9 cellular contexts compared by ENCODE assay signal in genomic region chr1:53047737-53048344, GRCh38. TPM values are rescaled to one million over a fixed set of nuclear protein-coding genes. Genes with fewer than 3 reads are reported as not detected.
DNase-seq lines count a peak whose midpoint lies in the region; ATAC-seq and TF ChIP-seq lines count a peak whose summit lies in the region.
"Had no signal": no experiment of that assay in that cellular context is flagged by ENCODE, and none has a peak within 500 bp of the region (broad histone marks: within the 10 kb centered on the region; RNA-seq: fewer than 3 reads in every experiment).

No MANE protein-coding gene starts in this region.

- no peaks in the 10 kb centered on the region for H3K9me3 Mint-ChIP-seq in nephron

- TF ChIP-seq POLR2A in GM18505 (IDR thresholded peaks at IDR 0.05; ENCODE audit: borderline replicate concordance, extremely low read depth, insufficient read depth, insufficient read length), result no peak

- no peak overlapping the region for H2BK5ac ChIP-seq in mesendoderm (ENCODE audit: low read length)

- H2BK120ac ChIP-seq in mesendoderm (ENCODE audit: low read depth, low read length), result no peak overlapping the region

- H3K4me1 ChIP-seq in mesendoderm (ENCODE audit: control insufficient read depth, low read depth, low read length), result no peaks in the 10 kb centered on the region

- peaks cover 33% of the 10 kb centered on the region for H3K36me3 Mint-ChIP-seq in nephron (ENCODE audit: low read depth)

- peak; percentile 23 for DNase-seq in GM04504 (ENCODE audit: low read depth)
- peak; percentile 95 for DNase-seq in NCI-H2029 (lab: John Stamatoyannopoulos, UW)
- DNase-seq in brain microvascular endothelial cell, result peak; percentile 79
- DNase-seq in mesendoderm, result no peak
- DNase-seq: activated effector memory CD4-positive, alpha-beta T cell treated with anti-CD3 and anti-CD28 coated beads, Interleukin-2, amount 50 U/mL, for 16 hours; SHP77 treated with DMSO at 0.1 percent for 48 hours had no signal

- H3K36me3 ChIP-seq in brain microvascular endothelial cell (replicated peaks) (no peaks in the 10 kb centered on the region), mesendoderm (ENCODE audit: control insufficient read depth, insufficient read depth, low read length) (no peaks in the 10 kb centered on the region)

- H3K56ac ChIP-seq in mesendoderm (ENCODE audit: low read length), result no peak overlapping the region

- no peak overlapping the region for H3K4me3 Mint-ChIP-seq in nephron

- H2BK15ac ChIP-seq in mesendoderm (replicated peaks; ENCODE audit: low read depth), result no peak overlapping the region

- H3K4me3 ChIP-seq in brain microvascular endothelial cell (ENCODE audit: low read depth, low read length) (no peak overlapping the region), mesendoderm (ENCODE audit: low read length) (no peak overlapping the region)

- ATAC-seq in GM18505 (IDR thresholded peaks at IDR 0.05; ENCODE audit: unreplicated experiment), result no peak
- ATAC-seq in GM21723 (IDR thresholded peaks at IDR 0.05; ENCODE audit: unreplicated experiment), result no peak

- H3K27me3 ChIP-seq in brain microvascular endothelial cell (replicated peaks) (no peaks in the 10 kb centered on the region), mesendoderm (ENCODE audit: insufficient read depth, low read length, poor library complexity) (no peaks in the 10 kb centered on the region)

- peaks cover 49% of the 10 kb centered on the region for H3K4me1 Mint-ChIP-seq in nephron

- peak overlapping the region; percentile 14 to 38 (median 21) for H3K27ac Mint-ChIP-seq in nephron

- H3K27ac ChIP-seq in brain microvascular endothelial cell (peak overlapping the region; percentile 46), mesendoderm (ENCODE audit: low read depth, low read length) (no peak overlapping the region)

- no peaks in the 10 kb centered on the region for H3K79me1 ChIP-seq in mesendoderm (ENCODE audit: low read length)

- in situ Hi-C loops in brain microvascular endothelial cell (cut with HindIII; ENCODE audit: low pct_ligation_motif_present, low sequenced_read_pairs), result no loop called here

- H3K23ac ChIP-seq in mesendoderm (ENCODE audit: low read length), result no peak overlapping the region

- no peak overlapping the region for H3K9ac ChIP-seq in mesendoderm (ENCODE audit: low read length)

- H3K27me3 Mint-ChIP-seq in nephron (ENCODE audit: low read depth), result no peaks in the 10 kb centered on the region

- no CpG with 5 or more reads among the region's 4 CpGs for WGBS in mesendoderm (ENCODE audit: extremely low coverage, insufficient coverage, low lambda C conversion rate)

- no peak overlapping the region for H4K8ac ChIP-seq in mesendoderm (ENCODE audit: low read depth, low read length)

- H3K4ac ChIP-seq in mesendoderm (ENCODE audit: low read depth, low read length), result no peak overlapping the region

- no peak overlapping the region for H2AK5ac ChIP-seq in mesendoderm (ENCODE audit: low read length)

- H3K18ac ChIP-seq in mesendoderm (ENCODE audit: low read length), result no peak overlapping the region

- TF ChIP-seq CTCF in brain microvascular endothelial cell (IDR thresholded peaks at IDR 0.05; ENCODE audit: low read depth, low read length, missing control alignments), result no peak
- TF ChIP-seq CTCF in nephron (IDR thresholded peaks at IDR 0.05; ENCODE audit: unreplicated experiment in 3 of 3), result no peak

- H4K5ac ChIP-seq in mesendoderm (ENCODE audit: low read length), result no peak overlapping the region

- H3K79me2 ChIP-seq in mesendoderm (ENCODE audit: control insufficient read depth, insufficient read depth, low read length), result no peaks in the 10 kb centered on the region

- H3K4me2 ChIP-seq in mesendoderm (ENCODE audit: low read length), result no peak overlapping the region

RNA-seq across cellular contexts. Expression of gene PODN, which starts 14.2 kb away (rescaled TPM):
- not detected for polyA plus RNA-seq in mesendoderm (2013, experiment 1 of 2)
- polyA plus RNA-seq in mesendoderm (2013, experiment 2 of 2), result not detected
